Comparison of ENCODE assay signal across 8 cellular contexts in the genomic region with DNA sequence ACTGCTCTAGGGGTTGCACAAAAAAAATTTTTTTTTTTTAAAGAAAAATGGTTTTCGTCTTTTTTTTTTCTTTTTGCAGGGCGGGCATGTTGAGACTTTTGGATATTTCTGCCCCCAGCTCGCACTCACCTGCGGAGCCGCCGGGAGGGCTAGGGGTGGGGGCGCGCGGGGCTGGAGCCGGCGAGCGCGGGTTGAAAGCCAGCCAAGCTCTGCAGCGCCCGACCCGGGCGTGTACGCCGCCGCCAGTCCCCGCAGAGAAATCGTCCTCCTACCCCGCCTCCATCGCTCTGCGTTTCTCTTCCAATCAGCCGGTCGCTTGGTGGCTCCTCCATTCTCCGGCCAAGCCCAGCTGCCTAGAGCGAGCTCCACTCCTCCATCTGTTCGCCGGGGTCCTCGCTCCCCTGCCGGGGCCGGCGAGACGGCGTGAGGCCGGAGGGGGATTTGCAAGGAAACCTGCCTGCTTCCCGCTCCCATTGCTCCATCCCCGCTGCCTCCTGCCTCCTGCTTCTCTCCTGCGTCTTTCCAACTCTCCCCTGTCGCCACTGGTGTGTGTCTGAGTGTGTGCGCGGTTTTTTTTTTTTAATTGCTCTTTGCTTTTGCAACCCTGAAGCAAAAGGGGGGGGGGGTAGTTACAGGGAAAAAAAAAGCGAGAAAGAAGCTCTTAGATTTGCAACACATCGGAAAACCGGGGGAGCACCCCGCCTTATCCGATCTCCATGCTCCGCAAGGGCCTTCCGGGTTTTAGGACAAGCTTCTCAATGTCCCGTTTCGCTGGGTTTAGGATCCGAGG. TPM values are rescaled to one million over a fixed set of nuclear protein-coding genes. Genes with fewer than 3 reads are reported as not detected.
DNase-seq lines count a peak whose midpoint lies in the region; ATAC-seq and TF ChIP-seq lines count a peak whose summit lies in the region.

No MANE protein-coding gene starts in this region.

- intact Hi-C loops in natural killer cell (cut with micrococcal nuclease) (no loop called here), thyroid gland (cut with DNase I) (no loop called here)

- peak overlapping the region; percentile 93 to 98 for H3K27ac Mint-ChIP-seq in natural killer cell

- H3K4me1 Mint-ChIP-seq in natural killer cell: peaks cover 32 to 41% of the 10 kb centered on the region in 2 donors

- peaks cover 26 to 36% of the 10 kb centered on the region in 2 donors for H3K4me1 ChIP-seq in thyroid gland

- H3K36me3 Mint-ChIP-seq in natural killer cell: no peaks in the 10 kb centered on the region

- H3K27me3 ChIP-seq in thyroid gland: no peaks in the 10 kb centered on the region

- peak in 1 of 2 donors; percentile 65 for TF ChIP-seq POLR2A in thyroid gland (IDR thresholded peaks at IDR 0.05)

- DNase-seq in DMS79 treated with DMSO at 0.1 percent for 48 hours (lab: John Stamatoyannopoulos, UW) (peak; percentile 76), M059J (ENCODE audit: low read depth) (peak; percentile 76), RPMI8226 (peak; percentile 84), activated gamma-delta T cell treated with Interleukin-2 at 50 U/mL for 16 hours (peak; percentile 53), fibroblast of villous mesenchyme (ENCODE audit: low read depth) (peak; percentile 87), natural killer cell (peak; percentile 63), thyroid gland (peak; percentile 75 to 78)

- no peaks in the 10 kb centered on the region for H3K9me3 ChIP-seq in thyroid gland

- H3K36me3 ChIP-seq in thyroid gland: peaks cover 3 to 6% of the 10 kb centered on the region in 2 donors

- ATAC-seq in natural killer cell (peak; percentile 32 to 51 (median 36)), GM21360 (IDR thresholded peaks at IDR 0.05; ENCODE audit: unreplicated experiment) (no peak)

- no peaks in the 10 kb centered on the region for H3K27me3 Mint-ChIP-seq in natural killer cell (ENCODE audit: low read depth in 2 of 2)

- no peaks in the 10 kb centered on the region for H3K9me3 Mint-ChIP-seq in natural killer cell

- TF ChIP-seq CTCF in fibroblast of villous mesenchyme (IDR thresholded peaks at IDR 0.05; ENCODE audit: insufficient read depth, low read depth, low read length) (no peak), natural killer cell (IDR thresholded peaks at IDR 0.05) (no peak), thyroid gland (IDR thresholded peaks at IDR 0.05) (no peak)

- H3K4me3 ChIP-seq in fibroblast of villous mesenchyme (ENCODE audit: low read depth, low read length) (peak overlapping the region; percentile 86), thyroid gland (replicated peaks in 1 of 3) (peak overlapping the region; percentile 70 to 88 (median 71))

- H3K27ac ChIP-seq in thyroid gland: peak overlapping the region; percentile 97 to 99 (median 98)

- WGBS in thyroid gland, 2 donors: 0% methylated on average over 44 to 54 of the region's 54 CpGs

- H3K4me3 Mint-ChIP-seq in natural killer cell: peak overlapping the region; percentile 99

RNA-seq across cellular contexts. Expression of gene UBTF, which starts 1.8 kb away (rescaled TPM):
- 37.8 and 57.5 TPM in 2 replicates for total RNA-seq in M059J (2014; rRNA removed; shearing (Covaris generic))
- total RNA-seq in fibroblast of villous mesenchyme: 46.1 and 46.6 TPM in 2 replicates
- total RNA-seq in natural killer cell: 100 to 1,000 TPM; 132 to 169 (median 168) TPM
- 10 to 100 TPM; 63.6 to 97.4 (median 89.5) TPM for total RNA-seq in thyroid gland

RNA-seq across cellular contexts. Expression of gene ATXN7L3, which starts 21.6 kb away (rescaled TPM):
- 21.3 and 32.7 TPM in 2 replicates for total RNA-seq in M059J (2014; rRNA removed; shearing (Covaris generic))
- total RNA-seq in fibroblast of villous mesenchyme (43.6 and 48.3 TPM in 2 replicates), natural killer cell (100 to 1,000 TPM in 2 of 3 donors, 10 to 100 TPM in 1; 87.6 to 112 (median 109) TPM), thyroid gland (10 to 100 TPM; 52.4 to 64.5 (median 58.0) TPM)

RNA-seq across cellular contexts. Expression of gene TMUB2, which starts 34.5 kb away (rescaled TPM):
- 36.8 and 37.6 TPM in 2 replicates for total RNA-seq in M059J (2014; rRNA removed; shearing (Covaris generic))
- 19.0 and 28.1 TPM in 2 replicates for total RNA-seq in fibroblast of villous mesenchyme
- total RNA-seq in natural killer cell: 10 to 100 TPM; 40.4 to 48.2 (median 41.0) TPM
- 10 to 100 TPM; 30.6 to 50.5 (median 44.6) TPM for total RNA-seq in thyroid gland

RNA-seq across cellular contexts. Expression of gene SLC4A1, which starts 46.7 kb away (rescaled TPM):
- not detected in 2 replicates for total RNA-seq in M059J (2014; rRNA removed; shearing (Covaris generic))
- total RNA-seq in fibroblast of villous mesenchyme (not detected in 2 replicates), natural killer cell (not detected), thyroid gland (under 1 TPM in 2 of 4 donors, not detected in 2; 0.15 to 0.78 TPM)

RNA-seq across cellular contexts. Expression of gene ASB16, which starts 50.8 kb away (rescaled TPM):
- not detected in 2 replicates for total RNA-seq in M059J (2014; rRNA removed; shearing (Covaris generic))
- total RNA-seq in fibroblast of villous mesenchyme: under 0.01 TPM in 1 of 2 replicates, not detected in the other
- not detected for total RNA-seq in natural killer cell
- total RNA-seq in thyroid gland: 1 to 10 TPM; 1.4 to 2.4 (median 1.7) TPM
